1 cellular context compared by ENCODE assay signal in genomic region chr10:110919349-110919931, GRCh38.
TF ChIP-seq lines count a peak whose summit lies in the region.

Gene SHOC2, plus strand, starts transcription at chr10:110919604. Its CDS starts 44,755 bp downstream, at chr10:110964359.

TF ChIP-seq in K562, 482 proteins besides CTCF, POLR2A, EP300 and RAD21 (continued from another document and continues in another):
- TF ChIP-seq, protein P1, sequence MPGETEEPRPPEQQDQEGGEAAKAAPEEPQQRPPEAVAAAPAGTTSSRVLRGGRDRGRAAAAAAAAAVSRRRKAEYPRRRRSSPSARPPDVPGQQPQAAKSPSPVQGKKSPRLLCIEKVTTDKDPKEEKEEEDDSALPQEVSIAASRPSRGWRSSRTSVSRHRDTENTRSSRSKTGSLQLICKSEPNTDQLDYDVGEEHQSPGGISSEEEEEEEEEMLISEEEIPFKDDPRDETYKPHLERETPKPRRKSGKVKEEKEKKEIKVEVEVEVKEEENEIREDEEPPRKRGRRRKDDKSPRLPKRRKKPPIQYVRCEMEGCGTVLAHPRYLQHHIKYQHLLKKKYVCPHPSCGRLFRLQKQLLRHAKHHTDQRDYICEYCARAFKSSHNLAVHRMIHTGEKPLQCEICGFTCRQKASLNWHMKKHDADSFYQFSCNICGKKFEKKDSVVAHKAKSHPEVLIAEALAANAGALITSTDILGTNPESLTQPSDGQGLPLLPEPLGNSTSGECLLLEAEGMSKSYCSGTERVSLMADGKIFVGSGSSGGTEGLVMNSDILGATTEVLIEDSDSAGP (CRISPR knock-in tag; IDR thresholded peaks at IDR 0.05): no peak
- TF ChIP-seq SMAD3 (CRISPR knock-in tag; conservative IDR thresholded peaks at IDR 0.05) (no peak), ZNF121 (CRISPR knock-in tag; conservative IDR thresholded peaks at IDR 0.05) (no peak), NFIC (IDR thresholded peaks at IDR 0.05) (peak; percentile 19; the same call in 1 of the 2 replicates), NR3C1 (CRISPR knock-in tag; IDR thresholded peaks at IDR 0.05) (no peak), POU5F1 (IDR thresholded peaks at IDR 0.05; ENCODE audit: borderline replicate concordance, low read depth, low read length, partially characterized antibody) (no peak), AFF1 (IDR thresholded peaks at IDR 0.05; ENCODE audit: low read depth in 1 of 2, partially characterized antibody in 2 of 2) (no peak), STAG1 (CRISPR knock-in tag; IDR thresholded peaks at IDR 0.05; ENCODE audit: borderline replicate concordance) (no peak), AFF4 (CRISPR knock-in tag; IDR thresholded peaks at IDR 0.05) (no peak), ZNF311 (CRISPR knock-in tag; IDR thresholded peaks at IDR 0.05) (no peak), JUND (IDR thresholded peaks at IDR 0.05; ENCODE audit: borderline replicate concordance, low read depth, low read length) (no peak), JUND (tag; IDR thresholded peaks at IDR 0.05; ENCODE audit: borderline replicate concordance, low read depth, low read length) (no peak), ZKSCAN3 (CRISPR knock-in tag; IDR thresholded peaks at IDR 0.05) (no peak), POLR2B (IDR thresholded peaks at IDR 0.05; ENCODE audit: low read depth, partially characterized antibody) (peak; percentile 20), ZBTB33 (CRISPR knock-in tag; IDR thresholded peaks at IDR 0.05) (no peak), FOXJ3 (CRISPR knock-in tag; IDR thresholded peaks at IDR 0.05) (no peak), GTF2E2 (tag; IDR thresholded peaks at IDR 0.05) (no peak), BRF2 (IDR thresholded peaks at IDR 0.05; ENCODE audit: borderline replicate concordance, insufficient read depth, insufficient read length) (no peak), E2F6 (IDR thresholded peaks at IDR 0.05; ENCODE audit: borderline replicate concordance in 1 of 2, extremely low read depth in 1 of 2, insufficient read depth in 1 of 2, insufficient read length in 1 of 2, low read depth in 1 of 2, low read length in 1 of 2, poor library complexity in 1 of 2, severe bottlenecking in 1 of 2) (peak in 1 of 2 experiments; percentile 30), HNRNPK (IDR thresholded peaks at IDR 0.05; ENCODE audit: low read depth, low read length, poor library complexity, severe bottlenecking) (no peak), LARP7 (IDR thresholded peaks at IDR 0.05) (no peak), POLR2G (IDR thresholded peaks at IDR 0.05; ENCODE audit: low read depth, low read length) (peak; percentile 90), ZBTB49 (CRISPR knock-in tag; IDR thresholded peaks at IDR 0.05; ENCODE audit: borderline replicate concordance) (no peak)
- TF ChIP-seq, protein P2, sequence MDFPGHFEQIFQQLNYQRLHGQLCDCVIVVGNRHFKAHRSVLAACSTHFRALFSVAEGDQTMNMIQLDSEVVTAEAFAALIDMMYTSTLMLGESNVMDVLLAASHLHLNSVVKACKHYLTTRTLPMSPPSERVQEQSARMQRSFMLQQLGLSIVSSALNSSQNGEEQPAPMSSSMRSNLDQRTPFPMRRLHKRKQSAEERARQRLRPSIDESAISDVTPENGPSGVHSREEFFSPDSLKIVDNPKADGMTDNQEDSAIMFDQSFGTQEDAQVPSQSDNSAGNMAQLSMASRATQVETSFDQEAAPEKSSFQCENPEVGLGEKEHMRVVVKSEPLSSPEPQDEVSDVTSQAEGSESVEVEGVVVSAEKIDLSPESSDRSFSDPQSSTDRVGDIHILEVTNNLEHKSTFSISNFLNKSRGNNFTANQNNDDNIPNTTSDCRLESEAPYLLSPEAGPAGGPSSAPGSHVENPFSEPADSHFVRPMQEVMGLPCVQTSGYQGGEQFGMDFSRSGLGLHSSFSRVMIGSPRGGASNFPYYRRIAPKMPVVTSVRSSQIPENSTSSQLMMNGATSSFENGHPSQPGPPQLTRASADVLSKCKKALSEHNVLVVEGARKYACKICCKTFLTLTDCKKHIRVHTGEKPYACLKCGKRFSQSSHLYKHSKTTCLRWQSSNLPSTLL (IDR thresholded peaks at IDR 0.05): no peak
- TF ChIP-seq, protein P3, sequence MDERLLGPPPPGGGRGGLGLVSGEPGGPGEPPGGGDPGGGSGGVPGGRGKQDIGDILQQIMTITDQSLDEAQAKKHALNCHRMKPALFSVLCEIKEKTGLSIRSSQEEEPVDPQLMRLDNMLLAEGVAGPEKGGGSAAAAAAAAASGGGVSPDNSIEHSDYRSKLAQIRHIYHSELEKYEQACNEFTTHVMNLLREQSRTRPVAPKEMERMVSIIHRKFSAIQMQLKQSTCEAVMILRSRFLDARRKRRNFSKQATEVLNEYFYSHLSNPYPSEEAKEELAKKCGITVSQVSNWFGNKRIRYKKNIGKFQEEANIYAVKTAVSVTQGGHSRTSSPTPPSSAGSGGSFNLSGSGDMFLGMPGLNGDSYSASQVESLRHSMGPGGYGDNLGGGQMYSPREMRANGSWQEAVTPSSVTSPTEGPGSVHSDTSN (CRISPR knock-in tag; IDR thresholded peaks at IDR 0.05; ENCODE audit: low read depth): no peak
- TF ChIP-seq, protein P3 (tag; conservative IDR thresholded peaks at IDR 0.05; ENCODE audit: low read depth): no peak
- TF ChIP-seq, protein P4, sequence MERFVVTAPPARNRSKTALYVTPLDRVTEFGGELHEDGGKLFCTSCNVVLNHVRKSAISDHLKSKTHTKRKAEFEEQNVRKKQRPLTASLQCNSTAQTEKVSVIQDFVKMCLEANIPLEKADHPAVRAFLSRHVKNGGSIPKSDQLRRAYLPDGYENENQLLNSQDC (CRISPR knock-in tag; IDR thresholded peaks at IDR 0.05): no peak
- TF ChIP-seq, protein P5, sequence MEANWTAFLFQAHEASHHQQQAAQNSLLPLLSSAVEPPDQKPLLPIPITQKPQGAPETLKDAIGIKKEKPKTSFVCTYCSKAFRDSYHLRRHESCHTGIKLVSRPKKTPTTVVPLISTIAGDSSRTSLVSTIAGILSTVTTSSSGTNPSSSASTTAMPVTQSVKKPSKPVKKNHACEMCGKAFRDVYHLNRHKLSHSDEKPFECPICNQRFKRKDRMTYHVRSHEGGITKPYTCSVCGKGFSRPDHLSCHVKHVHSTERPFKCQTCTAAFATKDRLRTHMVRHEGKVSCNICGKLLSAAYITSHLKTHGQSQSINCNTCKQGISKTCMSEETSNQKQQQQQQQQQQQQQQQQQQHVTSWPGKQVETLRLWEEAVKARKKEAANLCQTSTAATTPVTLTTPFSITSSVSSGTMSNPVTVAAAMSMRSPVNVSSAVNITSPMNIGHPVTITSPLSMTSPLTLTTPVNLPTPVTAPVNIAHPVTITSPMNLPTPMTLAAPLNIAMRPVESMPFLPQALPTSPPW (CRISPR knock-in tag; IDR thresholded peaks at IDR 0.05): peak; percentile 85
